In genomic region chr1:22385537-22385936, GRCh38 we compare ENCODE assay signal across 35 cellular contexts.
"Had no signal": no experiment of that assay in that cellular context is flagged by ENCODE, and none has a peak within 500 bp of the region (broad histone marks: within the 10 kb centered on the region; RNA-seq: fewer than 3 reads in every experiment).

No MANE protein-coding gene starts in this region.

- H3K27me3 ChIP-seq: MG63 had no signal

- H3K9me3 ChIP-seq: MG63 had no signal

- DNase-seq: Karpas-422, Kasumi-1, MG63, MM.1S, MV-4-11, NCI-H1048, NCI-H1092, NCI-H1092 treated with DMSO at 0.1 percent for 48 hours, NCI-H1105, NCI-H1105 treated with DMSO at 0.1 percent for 48 hours, NCI-H1417, NCI-H1417 treated with DMSO at 0.1 percent for 48 hours, NCI-H1436, NCI-H1436 treated with DMSO at 0.1 percent for 48 hours, NCI-H146, NCI-H1694, NCI-H1694 treated with DMSO at 0.1 percent for 48 hours, NCI-H187, NCI-H187 treated with DMSO at 0.1 percent for 48 hours, NCI-H1930, NCI-H2029, NCI-H2029 treated with DMSO at 0.1 percent for 48 hours, NCI-H2081, NCI-H2081 treated with DMSO at 0.1 percent for 48 hours, NCI-H2107, NCI-H2171, NCI-H2171 treated with DMSO at 0.1 percent for 48 hours, NCI-H2227 treated with DMSO at 0.1 percent for 48 hours, NCI-H226, NCI-H345, NCI-H446, NCI-H446 treated with DMSO at 0.1 percent for 48 hours, NCI-H510A, NCI-H510A treated with DMSO at 0.1 percent for 48 hours, NCI-H524 had no signal

- H3K36me3 ChIP-seq: MG63 had no signal

- H3K4me3 ChIP-seq: MG63 had no signal
